19 cellular contexts compared by ENCODE assay signal in genomic region chr4:143396695-143397094, GRCh38.
DNase-seq lines count a peak whose midpoint lies in the region; ATAC-seq and TF ChIP-seq lines count a peak whose summit lies in the region.
"Had no signal": no experiment of that assay in that cellular context is flagged by ENCODE, and none has a peak within 500 bp of the region (broad histone marks: within the 10 kb centered on the region; RNA-seq: fewer than 3 reads in every experiment).

No MANE protein-coding gene starts in this region.

- peak overlapping the region; percentile 15 to 38 for H3K27ac ChIP-seq in tibial artery
- H3K27ac ChIP-seq: pancreas, transverse colon had no signal

- no peaks in the 10 kb centered on the region for H3K9me3 ChIP-seq in tibial artery
- H3K9me3 ChIP-seq: pancreas, transverse colon had no signal

- CTCF ChIA-PET in WTC11 (lab: Charles Lee), result interaction anchor here (0.8 to 1.8 kb wide), 3 partner anchors 20 to 67 kb away, joined by 3 to 9 read pairs (median 3); partner anchors contain the start of gene GAB1
- CTCF ChIA-PET in activated naive CD4-positive, alpha-beta T cell treated with anti-CD3 and anti-CD28 coated beads, Interleukin-2, amount 10 ng/mL, durations not matched to agents 7 days and 5 days (lab: Charles Lee), result no interaction called here

- no peaks in the 10 kb centered on the region for H3K9me3 Mint-ChIP-seq in WTC11
- no peaks in the 10 kb centered on the region for H3K9me3 Mint-ChIP-seq in mesothelial cell of epicardium
- H3K9me3 Mint-ChIP-seq in activated naive CD4-positive, alpha-beta T cell treated with anti-CD3 and anti-CD28 coated beads, Interleukin-2, amount 10 ng/mL, durations not matched to agents 7 days and 5 days, result no peaks in the 10 kb centered on the region
- H3K9me3 Mint-ChIP-seq: CD8-positive, alpha-beta T cell; dendritic cell treated with granulocyte-macrophage colony-stimulating factor and Interleukin-4, amounts not matched to agents 40 ng/mL and 50 ng/mL, for 4 days had no signal

- intact Hi-C loops in tibial artery (cut with DNase I; ENCODE audit: low total_unique reads), result loop anchor here (5.0 kb wide), 1 partner anchor 59 kb away; the partner anchor contains the start of gene GAB1

- TF ChIP-seq CTCF in WTC11 (IDR thresholded peaks at IDR 0.05) (no peak), fibroblast of pulmonary artery (IDR thresholded peaks at IDR 0.05; ENCODE audit: low read length, missing control alignments) (peak; percentile 8), tibial artery (IDR thresholded peaks at IDR 0.05) (no peak), mesothelial cell of epicardium (IDR thresholded peaks at IDR 0.05; ENCODE audit: unreplicated experiment) (no peak)

- H3K36me3 Mint-ChIP-seq in WTC11, result no peaks in the 10 kb centered on the region
- H3K36me3 Mint-ChIP-seq in mesothelial cell of epicardium, result no peaks in the 10 kb centered on the region
- no peaks in the 10 kb centered on the region for H3K36me3 Mint-ChIP-seq in activated naive CD4-positive, alpha-beta T cell treated with anti-CD3 and anti-CD28 coated beads, Interleukin-2, amount 10 ng/mL, durations not matched to agents 7 days and 5 days
- H3K36me3 Mint-ChIP-seq: CD8-positive, alpha-beta T cell had no signal

- peaks cover 0 to 87% (median 43%) of the 10 kb centered on the region in 4 donors for H3K4me1 ChIP-seq in tibial artery

- H3K27me3 Mint-ChIP-seq in WTC11 (ENCODE audit: low read depth) (no peaks in the 10 kb centered on the region), mesothelial cell of epicardium (ENCODE audit: low read depth) (no peaks in the 10 kb centered on the region)
- H3K27me3 Mint-ChIP-seq in activated naive CD4-positive, alpha-beta T cell treated with anti-CD3 and anti-CD28 coated beads, Interleukin-2, amount 10 ng/mL, durations not matched to agents 7 days and 5 days, result peaks cover 16% of the 10 kb centered on the region
- H3K27me3 Mint-ChIP-seq: dendritic cell treated with granulocyte-macrophage colony-stimulating factor and Interleukin-4, amounts not matched to agents 40 ng/mL and 50 ng/mL, for 4 days had no signal

- H3K27me3 ChIP-seq in tibial artery, result no peaks in the 10 kb centered on the region
- H3K27me3 ChIP-seq: pancreas, transverse colon had no signal

- POLR2A ChIA-PET in WTC11 (lab: Charles Lee), result no interaction called here

- no peak overlapping the region for H3K4me3 Mint-ChIP-seq in WTC11
- H3K4me3 Mint-ChIP-seq in mesothelial cell of epicardium, result no peak overlapping the region
- no peak overlapping the region for H3K4me3 Mint-ChIP-seq in activated naive CD4-positive, alpha-beta T cell treated with anti-CD3 and anti-CD28 coated beads, Interleukin-2, amount 10 ng/mL, durations not matched to agents 7 days and 5 days
- H3K4me3 Mint-ChIP-seq: CD8-positive, alpha-beta T cell; dendritic cell treated with granulocyte-macrophage colony-stimulating factor and Interleukin-4, amounts not matched to agents 40 ng/mL and 50 ng/mL, for 4 days had no signal

- H3K4me1 Mint-ChIP-seq in WTC11 (peaks cover 33% of the 10 kb centered on the region), mesothelial cell of epicardium (peaks cover 28% of the 10 kb centered on the region)
- H3K4me1 Mint-ChIP-seq in activated naive CD4-positive, alpha-beta T cell treated with anti-CD3 and anti-CD28 coated beads, Interleukin-2, amount 10 ng/mL, durations not matched to agents 7 days and 5 days, result no peaks in the 10 kb centered on the region

- H3K27ac Mint-ChIP-seq in WTC11 (no peak overlapping the region), mesothelial cell of epicardium (no peak overlapping the region)
- no peak overlapping the region for H3K27ac Mint-ChIP-seq in activated naive CD4-positive, alpha-beta T cell treated with anti-CD3 and anti-CD28 coated beads, Interleukin-2, amount 10 ng/mL, durations not matched to agents 7 days and 5 days
- H3K27ac Mint-ChIP-seq: CD8-positive, alpha-beta T cell; dendritic cell treated with granulocyte-macrophage colony-stimulating factor and Interleukin-4, amounts not matched to agents 40 ng/mL and 50 ng/mL, for 4 days had no signal

- DNase-seq in NCI-H82 (lab: John Stamatoyannopoulos, UW), result peak; percentile 4
- no peak for DNase-seq in NCI-H82 treated with DMSO at 0.1 percent for 48 hours (lab: John Stamatoyannopoulos, UW; ENCODE audit: unreplicated experiment)
- DNase-seq in WTC11 (ENCODE audit: low spot score), result no peak
- DNase-seq in fibroblast of pulmonary artery (ENCODE audit: low read depth), result no peak
- DNase-seq in tibial artery, result no peak
- DNase-seq in mesothelial cell of epicardium (ENCODE audit: low spot score in 2 of 2, unreplicated experiment in 2 of 2), result no peak
- no peak for DNase-seq in activated naive CD4-positive, alpha-beta T cell treated with anti-CD3 and anti-CD28 coated beads, Interleukin-2, amount 10 ng/mL, durations not matched to agents 7 days and 5 days
- DNase-seq: 8988T; activated gamma-delta T cell; CD8-positive, alpha-beta T cell; left cardiac atrium; NCI-H1694; NCI-H345; pancreas; small intestine; transverse colon had no signal

- no peak overlapping the region for H3K4me3 ChIP-seq in fibroblast of pulmonary artery (replicated peaks; ENCODE audit: low read depth, low read length)
- no peak overlapping the region for H3K4me3 ChIP-seq in tibial artery
- H3K4me3 ChIP-seq: pancreas, transverse colon had no signal

- ATAC-seq in WTC11 (peak; percentile 82), GM18519 (IDR thresholded peaks at IDR 0.05; ENCODE audit: low FRiP score, unreplicated experiment) (no peak)
- ATAC-seq: CD8-positive, alpha-beta T cell; left cardiac atrium; pancreas; Right ventricle myocardium inferior had no signal

- no peaks in the 10 kb centered on the region for H3K36me3 ChIP-seq in tibial artery
- H3K36me3 ChIP-seq: pancreas, transverse colon had no signal

TF ChIP-seq in WTC11, 78 proteins besides CTCF, POLR2A, EP300 and RAD21 (continues in another document):
- TF ChIP-seq TCF7 (CRISPR knock-in tag; IDR thresholded peaks at IDR 0.05; ENCODE audit: low read depth) (no peak), TEAD4 (CRISPR knock-in tag; IDR thresholded peaks at IDR 0.05) (no peak), FOXP4 (CRISPR knock-in tag; IDR thresholded peaks at IDR 0.05) (no peak), FOXP1 (CRISPR knock-in tag; IDR thresholded peaks at IDR 0.05; ENCODE audit: borderline replicate concordance) (no peak), ZNF317 (CRISPR knock-in tag; IDR thresholded peaks at IDR 0.05; ENCODE audit: borderline replicate concordance, low read depth) (no peak), ZNF671 (CRISPR knock-in tag; IDR thresholded peaks at IDR 0.05) (no peak), SMAD3 (CRISPR knock-in tag; IDR thresholded peaks at IDR 0.05; ENCODE audit: borderline replicate concordance) (no peak), CBFB (CRISPR knock-in tag; IDR thresholded peaks at IDR 0.05; ENCODE audit: low read depth) (no peak), ESRRA (CRISPR knock-in tag; IDR thresholded peaks at IDR 0.05; ENCODE audit: borderline replicate concordance) (no peak), CREM (CRISPR knock-in tag; IDR thresholded peaks at IDR 0.05) (no peak), RORB (CRISPR knock-in tag; IDR thresholded peaks at IDR 0.05) (no peak), FOXK1 (CRISPR knock-in tag; IDR thresholded peaks at IDR 0.05) (no peak)
- TF ChIP-seq, protein P1, sequence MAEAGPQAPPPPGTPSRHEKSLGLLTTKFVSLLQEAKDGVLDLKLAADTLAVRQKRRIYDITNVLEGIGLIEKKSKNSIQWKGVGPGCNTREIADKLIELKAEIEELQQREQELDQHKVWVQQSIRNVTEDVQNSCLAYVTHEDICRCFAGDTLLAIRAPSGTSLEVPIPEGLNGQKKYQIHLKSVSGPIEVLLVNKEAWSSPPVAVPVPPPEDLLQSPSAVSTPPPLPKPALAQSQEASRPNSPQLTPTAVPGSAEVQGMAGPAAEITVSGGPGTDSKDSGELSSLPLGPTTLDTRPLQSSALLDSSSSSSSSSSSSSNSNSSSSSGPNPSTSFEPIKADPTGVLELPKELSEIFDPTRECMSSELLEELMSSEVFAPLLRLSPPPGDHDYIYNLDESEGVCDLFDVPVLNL (CRISPR knock-in tag; IDR thresholded peaks at IDR 0.05; ENCODE audit: borderline replicate concordance, low read depth), result no peak
